ENCODE assay signal across 13 cellular contexts in the genomic region with DNA sequence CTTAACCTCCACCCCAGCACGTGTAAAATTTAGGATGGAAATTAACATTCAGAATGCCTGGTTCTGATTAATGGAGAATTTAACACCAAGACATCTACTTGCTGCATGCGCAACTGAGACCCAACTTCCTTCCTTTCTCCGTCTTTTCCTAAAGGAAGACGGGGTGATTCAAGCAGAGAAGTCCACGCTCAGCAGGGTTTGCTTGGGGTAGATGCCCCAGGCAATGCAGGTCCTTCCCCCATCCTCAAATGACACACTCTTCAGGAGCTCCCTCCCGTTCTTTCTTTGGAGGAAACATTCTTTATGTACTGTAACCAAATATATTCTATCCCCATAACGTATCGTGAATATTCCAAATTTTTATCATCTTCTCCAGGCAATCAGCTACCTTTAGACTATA. TPM values are rescaled to one million over a fixed set of nuclear protein-coding genes. Genes with fewer than 3 reads are reported as not detected.
DNase-seq lines count a peak whose midpoint lies in the region; ATAC-seq and TF ChIP-seq lines count a peak whose summit lies in the region.
"Had no signal": no experiment of that assay in that cellular context is flagged by ENCODE, and none has a peak within 500 bp of the region (broad histone marks: within the 10 kb centered on the region; RNA-seq: fewer than 3 reads in every experiment).

No MANE protein-coding gene starts in this region.

- peak; percentile 11 for DNase-seq in NT2/D1 (ENCODE audit: low read depth, low spot score)
- no peak for DNase-seq in chondrocyte (ENCODE audit: low spot score)
- DNase-seq in NCI-H2107 (lab: John Stamatoyannopoulos, UW), result no peak
- DNase-seq in NCI-H2171 treated with DMSO at 0.1 percent for 48 hours (lab: John Stamatoyannopoulos, UW), result no peak
- DNase-seq in mammary epithelial cell, result no peak
- DNase-seq: CD4-positive, alpha-beta memory T cell; DMS79 had no signal

- no peak for ATAC-seq in HG03196 (IDR thresholded peaks at IDR 0.05; ENCODE audit: unreplicated experiment)

- H3K4me2 ChIP-seq in mammary epithelial cell (ENCODE audit: insufficient read depth, low read depth, low read length), result no peak overlapping the region

- H3K9ac ChIP-seq in NT2/D1 (ENCODE audit: insufficient read length, low read depth) (no peak overlapping the region), mammary epithelial cell (ENCODE audit: insufficient read depth, low read length) (no peak overlapping the region)

- H3K4me3 ChIP-seq in NT2/D1 (ENCODE audit: insufficient read length, low read depth) (no peak overlapping the region), mammary epithelial cell (replicated peaks in 1 of 3; ENCODE audit: insufficient read depth in 1 of 3, low read depth in 2 of 3, low read length in 3 of 3) (no peak overlapping the region)

- no peaks in the 10 kb centered on the region for H3K79me2 ChIP-seq in mammary epithelial cell (ENCODE audit: insufficient read depth, low read length)

- intact Hi-C loops in mammary epithelial cell (cut with micrococcal nuclease), result no loop called here

- dilution Hi-C loops in mammary epithelial cell (cut with HindIII; ENCODE audit: low sequenced_read_pairs), result no loop called here

- no peaks in the 10 kb centered on the region for H4K20me1 ChIP-seq in mammary epithelial cell (ENCODE audit: insufficient read depth, low read length)

- no peaks in the 10 kb centered on the region for H3K9me3 ChIP-seq in NT2/D1 (ENCODE audit: insufficient read depth, low read length)
- H3K9me3 ChIP-seq in mammary epithelial cell (replicated peaks; ENCODE audit: insufficient read depth, low read length), result no peaks in the 10 kb centered on the region

- H3K9me3 Mint-ChIP-seq in chondrocyte (ENCODE audit: low read depth) (no peaks in the 10 kb centered on the region), nephron (no peaks in the 10 kb centered on the region)

- H3K36me3 Mint-ChIP-seq in chondrocyte (ENCODE audit: low read depth) (no peaks in the 10 kb centered on the region), nephron (ENCODE audit: low read depth) (peaks cover 11% of the 10 kb centered on the region)
- H3K36me3 Mint-ChIP-seq: CD4-positive, alpha-beta memory T cell had no signal

- BruUV-seq in mammary epithelial cell (replicated peaks; lab: Mats Ljungman, UMichigan), result no TSS peak

- 95% methylated on average over 8 of the region's 8 CpGs for WGBS in mammary epithelial cell (ENCODE audit: low coverage, missing lambda C conversion rate)

- CTCF ChIA-PET in mammary epithelial cell (lab: Charles Lee; ENCODE audit: low non-redundant PET), result no interaction called here

- H3K27ac Mint-ChIP-seq in chondrocyte (ENCODE audit: unreplicated experiment) (peak overlapping the region; percentile 6), nephron (peak overlapping the region; percentile 47 to 76 (median 70))
- H3K27ac Mint-ChIP-seq: B cell; CD4-positive, alpha-beta memory T cell had no signal

- no peak overlapping the region for H3K27ac ChIP-seq in mammary epithelial cell (ENCODE audit: insufficient read depth, low read depth, low read length)
- H3K27ac ChIP-seq: C4-2B, HL-60 had no signal

- H3K27me3 Mint-ChIP-seq in chondrocyte (ENCODE audit: low read depth), result no peaks in the 10 kb centered on the region
- no peaks in the 10 kb centered on the region for H3K27me3 Mint-ChIP-seq in nephron (ENCODE audit: low read depth)

- no peak overlapping the region for H3K4me3 Mint-ChIP-seq in chondrocyte (ENCODE audit: unreplicated experiment)
- H3K4me3 Mint-ChIP-seq in nephron, result no peak overlapping the region
- H3K4me3 Mint-ChIP-seq: B cell; CD4-positive, alpha-beta memory T cell; HFFc6 had no signal

- H3K4me1 Mint-ChIP-seq in chondrocyte (ENCODE audit: low read depth) (peaks cover 50% of the 10 kb centered on the region), nephron (peaks cover 49% of the 10 kb centered on the region)
- H3K4me1 Mint-ChIP-seq: B cell had no signal

- TF ChIP-seq CTCF in chondrocyte (IDR thresholded peaks at IDR 0.05), result no peak
- no peak for TF ChIP-seq CTCF in nephron (IDR thresholded peaks at IDR 0.05; ENCODE audit: unreplicated experiment in 3 of 3)
- no peak for TF ChIP-seq CTCF in mammary epithelial cell (conservative IDR thresholded peaks at IDR 0.05 in 1 of 2, IDR thresholded peaks at IDR 0.05 in 1 of 2; ENCODE audit: extremely low read depth in 1 of 2, insufficient read depth in 1 of 2, low read depth in 1 of 2, low read length in 2 of 2)

- peaks cover 6% of the 10 kb centered on the region for H3K36me3 ChIP-seq in NT2/D1 (ENCODE audit: insufficient read depth, insufficient read length, low read length)
- H3K36me3 ChIP-seq in mammary epithelial cell (ENCODE audit: insufficient read depth, low read length), result no peaks in the 10 kb centered on the region

- in situ Hi-C loops in mammary epithelial cell (cut with MboI; ENCODE audit: low sequenced_read_pairs in 2 of 2), result no loop called here

- no peak overlapping the region for H2AFZ ChIP-seq in mammary epithelial cell (ENCODE audit: low read depth, low read length)

- H3K27me3 ChIP-seq in NT2/D1 (ENCODE audit: insufficient read depth, insufficient read length), result no peaks in the 10 kb centered on the region
- H3K27me3 ChIP-seq in mammary epithelial cell (ENCODE audit: insufficient read depth, low read length), result no peaks in the 10 kb centered on the region

- H3K4me1 ChIP-seq in NT2/D1 (ENCODE audit: insufficient read depth, insufficient read length) (no peaks in the 10 kb centered on the region), mammary epithelial cell (ENCODE audit: insufficient read depth, low read length) (no peaks in the 10 kb centered on the region)

RNA-seq across cellular contexts. Expression of a gene that starts 47.0 kb away (rescaled TPM):
- total RNA-seq in chondrocyte (31.2 to 40.9 TPM (median 34.9 TPM) in 3 replicates), mammary epithelial cell (10 to 100 TPM; 15.5 to 25.2 TPM)
- 11.7 TPM for polyA plus RNA-seq in mammary epithelial cell
- 13.9 TPM for polyA minus RNA-seq in mammary epithelial cell
- total RNA-seq: B cell had no signal
